Comparison of ENCODE assay signal across 9 cellular contexts in the genomic region with DNA sequence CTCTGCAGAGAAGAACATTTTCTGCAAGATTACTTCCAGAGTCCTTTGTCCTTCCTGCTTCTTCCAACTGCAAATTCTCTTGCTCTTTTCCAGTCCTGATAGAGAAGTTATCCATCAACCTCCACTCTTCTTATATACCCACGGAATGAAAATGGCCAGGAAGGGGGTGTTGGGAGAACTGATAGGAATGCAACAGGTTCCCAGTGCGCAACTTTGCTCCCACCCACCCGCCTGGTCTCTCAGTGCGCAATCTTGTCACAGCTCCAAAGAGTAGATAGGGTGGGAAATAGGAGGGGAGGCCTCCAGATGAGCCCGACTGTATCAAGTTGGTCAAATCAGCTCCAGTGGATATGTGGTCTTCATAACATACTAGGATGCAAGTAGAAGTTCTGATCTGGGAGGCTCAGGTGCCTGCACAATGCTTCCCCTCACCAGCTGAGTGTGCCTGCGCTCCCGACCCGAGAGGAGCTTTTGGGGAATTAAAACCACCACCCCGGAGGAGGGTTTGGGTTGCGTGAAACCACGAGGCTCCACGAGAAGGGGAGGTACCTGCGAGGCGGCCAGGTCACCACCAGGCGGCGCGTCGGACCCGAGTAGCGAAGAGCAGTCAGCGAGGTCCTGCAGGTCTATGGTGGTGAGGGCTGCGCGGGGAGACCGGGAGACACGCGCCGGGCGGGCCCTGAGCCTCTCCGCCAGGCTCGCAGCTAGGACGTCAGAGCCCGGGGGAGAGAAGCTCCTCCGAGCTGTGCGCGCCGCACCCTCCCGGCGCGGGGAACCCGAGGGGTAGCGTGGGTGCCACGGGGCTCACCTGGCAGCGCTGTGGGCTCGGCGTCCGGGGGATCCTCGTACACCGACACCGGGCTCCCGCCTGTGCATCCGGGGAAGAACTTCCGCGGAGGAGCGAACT. TPM values are rescaled to one million over a fixed set of nuclear protein-coding genes. Genes with fewer than 3 reads are reported as not detected.
A peak's percentile ranks its signal among the peaks of the same experiment; 100 is the strongest.
DNase-seq lines count a peak whose midpoint lies in the region; ATAC-seq and TF ChIP-seq lines count a peak whose summit lies in the region.
"Had no signal": no experiment of that assay in that cellular context is flagged by ENCODE, and none has a peak within 500 bp of the region (broad histone marks: within the 10 kb centered on the region; RNA-seq: fewer than 3 reads in every experiment).

No MANE protein-coding gene starts in this region.

- POLR2A ChIA-PET in activated CD4-positive, alpha-beta memory T cell treated with anti-CD3 and anti-CD28 coated beads for 36 hours (lab: Charles Lee), result interaction anchor here (1.2 kb wide), 1 partner anchor 80 kb away, joined by 3 read pairs; no protein-coding TSS in a partner anchor

- intact Hi-C loops in activated CD4-positive, alpha-beta memory T cell treated with anti-CD3 and anti-CD28 coated beads for 36 hours (cut with micrococcal nuclease), result loop anchor here (1.0 to 5.0 kb wide), 2 partner anchors 54 to 466 kb away; no protein-coding TSS in a partner anchor
- intact Hi-C loops in esophagus squamous epithelium (cut with DNase I), result no loop called here

- peak overlapping the region; percentile 80 for H2AFZ ChIP-seq in neural progenitor cell (replicated peaks)

- peaks cover 100% of the 10 kb centered on the region for H3K27me3 ChIP-seq in BLaER1
- H3K27me3 ChIP-seq in esophagus squamous epithelium, result peaks cover 7 to 100% (median 34%) of the 10 kb centered on the region in 4 donors
- H3K27me3 ChIP-seq in neural progenitor cell, result peaks cover 100% of the 10 kb centered on the region

- H3K9me3 ChIP-seq in BLaER1 (peaks cover 27% of the 10 kb centered on the region), esophagus squamous epithelium (no peaks in the 10 kb centered on the region), neural progenitor cell (ENCODE audit: low read depth) (no peaks in the 10 kb centered on the region)

- TF ChIP-seq CTCF in esophagus squamous epithelium (IDR thresholded peaks at IDR 0.05) (peak in 5 of 6 experiments; percentile 40 to 77 (median 61)), neural progenitor cell (IDR thresholded peaks at IDR 0.05) (peak; percentile 87)

- peaks cover 84% of the 10 kb centered on the region for H3K27me3 Mint-ChIP-seq in activated CD4-positive, alpha-beta memory T cell treated with anti-CD3 and anti-CD28 coated beads for 36 hours
- H3K27me3 Mint-ChIP-seq in neural progenitor cell (ENCODE audit: insufficient read depth, low read depth), result peaks cover 87% of the 10 kb centered on the region

- CTCF ChIA-PET in activated CD4-positive, alpha-beta memory T cell treated with anti-CD3 and anti-CD28 coated beads for 36 hours (lab: Charles Lee), result interaction anchor here (0.5 to 3.9 kb wide), 11 partner anchors 7 to 922 kb away, joined by 3 to 16 read pairs (median 3); a partner anchor contains a TSS

- H3K4me1 Mint-ChIP-seq in activated CD4-positive, alpha-beta memory T cell treated with anti-CD3 and anti-CD28 coated beads for 36 hours (ENCODE audit: low read depth), result peaks cover 30% of the 10 kb centered on the region
- peaks cover 29% of the 10 kb centered on the region for H3K4me1 Mint-ChIP-seq in neural progenitor cell

- DNase-seq in NCI-H526 (lab: John Stamatoyannopoulos, UW) (peak; percentile 7 to 73), esophagus squamous epithelium (lab: John Stamatoyannopoulos, UW) (no peak), neural progenitor cell (ENCODE audit: low spot score) (peak; percentile 91), cerebellar nuclear complex (lab: John Stamatoyannopoulos, UW) (no peak)
- peak; percentile 82 for DNase-seq in activated CD4-positive, alpha-beta memory T cell treated with anti-CD3 and anti-CD28 coated beads for 36 hours

- H3K9ac ChIP-seq in BLaER1 (no peak overlapping the region), neural progenitor cell (no peak overlapping the region)

- H3K4me2 ChIP-seq in BLaER1 (peak overlapping the region; percentile 99), neural progenitor cell (peak overlapping the region; percentile 92)

- H4K20me1 ChIP-seq in BLaER1, result peaks cover 63% of the 10 kb centered on the region
- peaks cover 88% of the 10 kb centered on the region for H4K20me1 ChIP-seq in neural progenitor cell (ENCODE audit: low read depth)

- H3K4me3 Mint-ChIP-seq in activated CD4-positive, alpha-beta memory T cell treated with anti-CD3 and anti-CD28 coated beads for 36 hours, result peak overlapping the region; percentile 30
- H3K4me3 Mint-ChIP-seq in neural progenitor cell, result peak overlapping the region; percentile 79

- ATAC-seq in GM19023 (IDR thresholded peaks at IDR 0.05; ENCODE audit: unreplicated experiment), result peak; percentile 65
- peak; percentile 70 for ATAC-seq in HG03432 (IDR thresholded peaks at IDR 0.05; ENCODE audit: unreplicated experiment)

- H3K9me3 Mint-ChIP-seq in activated CD4-positive, alpha-beta memory T cell treated with anti-CD3 and anti-CD28 coated beads for 36 hours, result no peaks in the 10 kb centered on the region
- peaks cover 6% of the 10 kb centered on the region for H3K9me3 Mint-ChIP-seq in neural progenitor cell

- H3K36me3 ChIP-seq in BLaER1 (peaks cover 6% of the 10 kb centered on the region; the same call in 1 of the 2 replicates), esophagus squamous epithelium (no peaks in the 10 kb centered on the region), neural progenitor cell (no peaks in the 10 kb centered on the region)

- H3K79me2 ChIP-seq in neural progenitor cell (ENCODE audit: low read depth), result no peaks in the 10 kb centered on the region

- no peak for TF ChIP-seq POLR2A in esophagus squamous epithelium (IDR thresholded peaks at IDR 0.05)

- H3K27ac ChIP-seq in BLaER1 (no peak overlapping the region), esophagus squamous epithelium (no peak overlapping the region), neural progenitor cell (no peak overlapping the region)

- no peak overlapping the region for H3K27ac Mint-ChIP-seq in activated CD4-positive, alpha-beta memory T cell treated with anti-CD3 and anti-CD28 coated beads for 36 hours
- no peak overlapping the region for H3K27ac Mint-ChIP-seq in neural progenitor cell

- no peaks in the 10 kb centered on the region for H3K36me3 Mint-ChIP-seq in activated CD4-positive, alpha-beta memory T cell treated with anti-CD3 and anti-CD28 coated beads for 36 hours
- no peaks in the 10 kb centered on the region for H3K36me3 Mint-ChIP-seq in neural progenitor cell

- 6 to 17% methylated on average over 9 to 12 of the region's 54 CpGs for WGBS in esophagus squamous epithelium, 2 donors

- H3F3A ChIP-seq in neural progenitor cell (ENCODE audit: low read depth), result peaks cover 15% of the 10 kb centered on the region

- peaks cover 19% of the 10 kb centered on the region for H3K4me1 ChIP-seq in BLaER1
- H3K4me1 ChIP-seq in esophagus squamous epithelium, result peaks cover 20 to 39% (median 22%) of the 10 kb centered on the region in 3 donors
- peaks cover 10% of the 10 kb centered on the region for H3K4me1 ChIP-seq in neural progenitor cell

- peak overlapping the region; percentile 65 for H3K4me3 ChIP-seq in BLaER1
- H3K4me3 ChIP-seq in esophagus squamous epithelium, result peak overlapping the region; percentile 38 to 63 (median 47)
- H3K4me3 ChIP-seq in neural progenitor cell, result peak overlapping the region; percentile 49

RNA-seq across cellular contexts. Expression of a gene that starts 0.8 kb away (rescaled TPM):
- total RNA-seq in activated CD4-positive, alpha-beta memory T cell treated with anti-CD3 and anti-CD28 coated beads for 36 hours, result not detected
- not detected for total RNA-seq in esophagus squamous epithelium
- not detected in 2 replicates for total RNA-seq in neural progenitor cell (ENCODE audit: low replicate concordance)
- total RNA-seq: T-helper 1 cell treated with Interleukin-12 subunit alpha and Interleukin-12 subunit beta and Interleukin-4 antibody, amounts not matched to agents 30 ng/mL and 1 ng/mL, for 36 hours had no signal

RNA-seq across cellular contexts. Expression of a gene that starts 7.1 kb away (rescaled TPM):
- not detected for total RNA-seq in activated CD4-positive, alpha-beta memory T cell treated with anti-CD3 and anti-CD28 coated beads for 36 hours
- total RNA-seq in esophagus squamous epithelium, result 1 to 10 TPM in 3 of 4 donors, under 1 TPM in 1; 0.95 to 1.6 (median 1.1) TPM
- 0.93 TPM in 1 of 2 replicates, not detected in the other for total RNA-seq in neural progenitor cell (ENCODE audit: low replicate concordance)
- total RNA-seq: T-helper 1 cell treated with Interleukin-12 subunit alpha and Interleukin-12 subunit beta and Interleukin-4 antibody, amounts not matched to agents 30 ng/mL and 1 ng/mL, for 36 hours had no signal

RNA-seq across cellular contexts. Expression of a gene that starts 53.3 kb away (rescaled TPM):
- total RNA-seq in activated CD4-positive, alpha-beta memory T cell treated with anti-CD3 and anti-CD28 coated beads for 36 hours, result not detected
- total RNA-seq in esophagus squamous epithelium (not detected), neural progenitor cell (ENCODE audit: low replicate concordance) (not detected in 2 replicates)

Comparison
In these comparisons a context has a peak if more than half of its experiments do, and no peak if none do; other contexts are left out.
1. DNase-seq: peak in NCI-H526 (2 of 2), activated CD4-positive, alpha-beta memory T cell treated with anti-CD3 and anti-CD28 coated beads for 36 hours (single experiment) and neural progenitor cell (single experiment); none in esophagus squamous epithelium (single experiment) and cerebellar nuclear complex (0 of 2).
2. Peak in every context shown above with its lines, with median percentiles within 50 percentile points of each other: H3K4me3 ChIP-seq.